In the genomic region with DNA sequence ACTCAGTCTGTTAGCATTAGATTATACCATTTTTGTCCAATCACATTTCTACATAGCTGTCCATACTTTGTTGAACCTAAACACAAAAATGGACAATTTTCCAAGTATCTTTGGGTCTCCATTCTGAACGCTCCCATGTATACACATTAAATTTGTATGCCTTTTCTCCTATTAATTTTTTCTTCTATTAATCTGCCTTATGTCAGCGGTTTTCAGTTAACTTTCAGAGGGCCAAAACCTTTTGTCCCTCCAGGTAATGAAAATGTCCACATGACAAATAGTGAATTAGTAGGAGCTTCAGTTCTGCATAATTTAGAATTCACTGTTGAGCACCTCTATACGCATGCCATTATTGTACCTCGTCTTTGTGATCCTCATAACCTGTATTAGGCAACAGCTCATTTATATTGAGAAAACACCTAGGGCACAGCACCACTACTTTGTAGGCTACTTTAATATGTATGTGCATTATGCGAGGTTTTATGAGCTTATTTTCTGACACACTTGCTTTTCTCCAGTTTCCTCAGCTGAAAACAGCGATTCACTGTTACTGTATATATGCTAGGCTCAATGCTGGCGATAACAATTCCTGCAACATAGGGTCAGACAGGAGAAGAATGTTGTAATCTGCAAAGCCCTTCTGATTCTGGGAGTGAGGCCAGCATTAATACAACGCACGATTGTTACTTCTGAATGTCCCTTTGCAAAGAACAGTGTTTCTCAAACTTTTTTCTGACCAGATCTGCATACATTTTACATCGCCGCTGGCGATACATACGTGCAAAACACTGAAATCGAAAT, we compare ENCODE assay signal across 8 cellular contexts. TPM values are rescaled to one million over a fixed set of nuclear protein-coding genes. Genes with fewer than 3 reads are reported as not detected.
A peak's percentile ranks its signal among the peaks of the same experiment; 100 is the strongest.
DNase-seq lines count a peak whose midpoint lies in the region; TF ChIP-seq lines count a peak whose summit lies in the region.

No MANE protein-coding gene starts in this region.

- CTCF ChIA-PET in A673 (lab: Charles Lee): interaction anchor here (1.0 kb wide), 1 partner anchor 377 kb away, joined by 3 read pairs; no protein-coding TSS in a partner anchor

- H3K4me2 ChIP-seq in skeletal muscle satellite cell (ENCODE audit: low read length): peak overlapping the region; percentile 87

- H3K4me1 ChIP-seq in A673 (ENCODE audit: insufficient read depth, low read length, poor library complexity, severe bottlenecking) (peaks cover 20% of the 10 kb centered on the region), right atrium auricular region (peaks cover 0 to 27% of the 10 kb centered on the region in 2 donors), skeletal muscle satellite cell (ENCODE audit: control insufficient read depth, insufficient read depth, low read length) (peaks cover 22% of the 10 kb centered on the region)

- H3K9me3 ChIP-seq in A673 (ENCODE audit: low read depth, low read length, poor library complexity, severe bottlenecking) (no peaks in the 10 kb centered on the region), right atrium auricular region (no peaks in the 10 kb centered on the region), skeletal muscle satellite cell (replicated peaks; ENCODE audit: low read length) (no peaks in the 10 kb centered on the region)

- intact Hi-C loops in A673 (cut with micrococcal nuclease; ENCODE audit: unreplicated experiment): no loop called here
- intact Hi-C loops in posterior vena cava (cut with DNase I): no loop called here

- BruUV-seq in A673 (replicated peaks; lab: Mats Ljungman, UMichigan): no TSS peak

- DNase-seq in A673 (ENCODE audit: low spot score): peak; percentile 45
- peak; percentile 39 for DNase-seq in HS-5 (ENCODE audit: low read depth)
- DNase-seq in right atrium auricular region (ENCODE audit: low spot score): peak; percentile 67
- DNase-seq in SKM-1 treated with dmso at 0.1 percent for 144 hours (lab: John Stamatoyannopoulos, UW; ENCODE audit: unreplicated experiment): no peak
- no peak for DNase-seq in activated CD4-positive, CD25-positive, alpha-beta regulatory T cell (lab: John Stamatoyannopoulos, UW)
- DNase-seq in posterior vena cava (ENCODE audit: low spot score): no peak

- POLR2A ChIA-PET in A673 (lab: Charles Lee; ENCODE audit: low non-redundant PET): interaction anchor here (0.6 kb wide), 1 partner anchor 570 kb away, joined by 7 read pairs; no protein-coding TSS in a partner anchor

- no peaks in the 10 kb centered on the region for H3K27me3 ChIP-seq in A673 (replicated peaks; ENCODE audit: insufficient read depth, low read depth, low read length, poor library complexity)
- H3K27me3 ChIP-seq in right atrium auricular region: no peaks in the 10 kb centered on the region
- no peaks in the 10 kb centered on the region for H3K27me3 ChIP-seq in skeletal muscle satellite cell (ENCODE audit: control insufficient read depth, insufficient read depth, low read length)

- H3K27ac ChIP-seq in A673 (ENCODE audit: low read depth, low read length, poor library complexity, severe bottlenecking) (peak overlapping the region; percentile 86), right atrium auricular region (peak overlapping the region; percentile 95 to 96)

- no peak for TF ChIP-seq CTCF in A673 (conservative IDR thresholded peaks at IDR 0.05; ENCODE audit: low read depth, low read length)
- no peak for TF ChIP-seq CTCF in WI38 (IDR thresholded peaks at IDR 0.05; ENCODE audit: low read depth, low read length)
- no peak for TF ChIP-seq CTCF in right atrium auricular region (IDR thresholded peaks at IDR 0.05)

- no peaks in the 10 kb centered on the region for H3K36me3 ChIP-seq in A673 (ENCODE audit: insufficient read depth, low read length, poor library complexity, severe bottlenecking)
- no peaks in the 10 kb centered on the region for H3K36me3 ChIP-seq in right atrium auricular region
- no peaks in the 10 kb centered on the region for H3K36me3 ChIP-seq in skeletal muscle satellite cell (ENCODE audit: insufficient read depth, low read length)

- H3K4me3 ChIP-seq in A673 (ENCODE audit: low read depth, low read length, poor library complexity, severe bottlenecking): peak overlapping the region; percentile 84
- peak overlapping the region; percentile 77 for H3K4me3 ChIP-seq in WI38 (ENCODE audit: low read depth, low read length)
- H3K4me3 ChIP-seq in right atrium auricular region: peak overlapping the region; percentile 95 to 99
- H3K4me3 ChIP-seq in skeletal muscle satellite cell (ENCODE audit: low read length): peak overlapping the region; percentile 80

- peak overlapping the region; percentile 85 for H3K9ac ChIP-seq in skeletal muscle satellite cell (ENCODE audit: low read depth, low read length)

RNA-seq across cellular contexts. Expression of gene ABCD3, which starts 1.1 kb away (rescaled TPM):
- total RNA-seq in A673 (2021) (63.1 and 65.0 TPM in 2 replicates), right atrium auricular region (10 to 100 TPM; 24.6 to 54.1 TPM), posterior vena cava (10 to 100 TPM; 34.4 to 39.1 TPM)
- 26.9 and 33.7 TPM in 2 replicates for total RNA-seq in skeletal muscle satellite cell (2012; rRNA removed)

Comparison
In these comparisons a context has a peak if more than half of its experiments do, and no peak if none do; other contexts are left out.
1. DNase-seq: peak in A673 (single experiment), HS-5 (single experiment) and right atrium auricular region (single experiment); none in SKM-1 treated with dmso at 0.1 percent for 144 hours (single experiment), activated CD4-positive, CD25-positive, alpha-beta regulatory T cell (0 of 4) and posterior vena cava (single experiment).
2. Peak in every context shown above with its lines, with median percentiles within 50 percentile points of each other: H3K4me3 ChIP-seq.